Comparison of ENCODE assay signal across 18 cellular contexts in genomic region chr17:49667854-49668253, GRCh38.
"Had no signal": no experiment of that assay in that cellular context is flagged by ENCODE, and none has a peak within 500 bp of the region (broad histone marks: within the 10 kb centered on the region; RNA-seq: fewer than 3 reads in every experiment).

No MANE protein-coding gene starts in this region.

- H3K9me3 Mint-ChIP-seq: activated CD4-positive, alpha-beta T cell treated with anti-CD3 and anti-CD28 coated beads, Interleukin-2, amount 10 ng/mL, durations not matched to agents 7 days and 5 days; central memory CD8-positive, alpha-beta T cell; stimulated activated naive B cell treated with anti-CD40 and anti-IgM and Interleukin-4, amounts not matched to agents 10 μg/mL and 1 μg/mL and 100 μg/mL, for 72 hours; T-cell had no signal

- H3K4me3 ChIP-seq: body of pancreas, spleen, transverse colon had no signal

- H3K27me3 ChIP-seq: body of pancreas, spleen, transverse colon had no signal

- H3K4me3 Mint-ChIP-seq: activated CD4-positive, alpha-beta T cell treated with anti-CD3 and anti-CD28 coated beads, Interleukin-2, amount 10 ng/mL, durations not matched to agents 7 days and 5 days; activated CD8-positive, alpha-beta memory T cell treated with anti-CD3 and anti-CD28 coated beads, Interleukin-2, amount 10 ng/mL, durations not matched to agents 7 days and 5 days; central memory CD8-positive, alpha-beta T cell; mesothelial cell of epicardium; stimulated activated naive B cell treated with anti-CD40 and anti-IgM and Interleukin-4, amounts not matched to agents 10 μg/mL and 1 μg/mL and 100 μg/mL, for 72 hours; T-cell had no signal

- H3K27ac Mint-ChIP-seq: activated CD4-positive, alpha-beta T cell treated with anti-CD3 and anti-CD28 coated beads, Interleukin-2, amount 10 ng/mL, durations not matched to agents 7 days and 5 days; activated CD8-positive, alpha-beta memory T cell treated with anti-CD3 and anti-CD28 coated beads, Interleukin-2, amount 10 ng/mL, durations not matched to agents 7 days and 5 days; mesothelial cell of epicardium; stimulated activated naive B cell treated with anti-CD40 and anti-IgM and Interleukin-4, amounts not matched to agents 10 μg/mL and 1 μg/mL and 100 μg/mL, for 72 hours had no signal

- H3K36me3 ChIP-seq: transverse colon had no signal

- ATAC-seq: activated CD8-positive, alpha-beta memory T cell treated with anti-CD3 and anti-CD28 coated beads, Interleukin-2, amount 10 ng/mL, durations not matched to agents 7 days and 5 days; body of pancreas; right cardiac atrium; stimulated activated naive B cell treated with anti-CD40 and anti-IgM and Interleukin-4, amounts not matched to agents 10 μg/mL and 1 μg/mL and 100 μg/mL, for 72 hours; T-cell had no signal

- H3K27me3 Mint-ChIP-seq: activated CD4-positive, alpha-beta T cell treated with anti-CD3 and anti-CD28 coated beads, Interleukin-2, amount 10 ng/mL, durations not matched to agents 7 days and 5 days; activated CD8-positive, alpha-beta memory T cell treated with anti-CD3 and anti-CD28 coated beads, Interleukin-2, amount 10 ng/mL, durations not matched to agents 7 days and 5 days; central memory CD8-positive, alpha-beta T cell; stimulated activated naive B cell treated with anti-CD40 and anti-IgM and Interleukin-4, amounts not matched to agents 10 μg/mL and 1 μg/mL and 100 μg/mL, for 72 hours; T-cell had no signal

- H3K9me3 ChIP-seq: body of pancreas, spleen, transverse colon had no signal

- DNase-seq: activated CD4-positive, alpha-beta T cell treated with anti-CD3 and anti-CD28 coated beads, Interleukin-2, amount 10 ng/mL, durations not matched to agents 7 days and 5 days; activated CD8-positive, alpha-beta memory T cell treated with anti-CD3 and anti-CD28 coated beads, Interleukin-2, amount 10 ng/mL, durations not matched to agents 7 days and 5 days; amniotic stem cell; body of pancreas; cortex of kidney; effector CD8-positive, alpha-beta T cell; hippocampal formation; posterior cingulate gyrus; right cardiac atrium; spleen; stimulated activated CD4-positive, alpha-beta T cell treated with anti-CD3 and anti-CD28 coated beads, Interleukin-1b, Interleukin-23, amount 100 ng/mL, for 48 hours; stimulated activated naive B cell treated with anti-CD40 and anti-IgM and Interleukin-4, amounts not matched to agents 10 μg/mL and 1 μg/mL and 100 μg/mL, for 72 hours; substantia nigra; T-cell; transverse colon had no signal

- H3K27ac ChIP-seq: body of pancreas, epithelial cell of prostate had no signal
